Comparison of ENCODE assay signal across 19 cellular contexts in genomic region chr2:179966778-179967394, GRCh38.
"Had no signal": no experiment of that assay in that cellular context is flagged by ENCODE, and none has a peak within 500 bp of the region (broad histone marks: within the 10 kb centered on the region; RNA-seq: fewer than 3 reads in every experiment).

No MANE protein-coding gene starts in this region.

- H3K4me3 Mint-ChIP-seq: activated CD4-positive, alpha-beta memory T cell treated with anti-CD3 and anti-CD28 coated beads, Interleukin-2, amount 10 ng/mL, durations not matched to agents 7 days and 5 days; activated CD4-positive, alpha-beta T cell treated with anti-CD3 and anti-CD28 coated beads, Interleukin-2, amount 10 ng/mL, durations not matched to agents 24 days and 14 days; activated naive CD4-positive, alpha-beta T cell treated with anti-CD3 and anti-CD28 coated beads for 36 hours; activated naive CD8-positive, alpha-beta T cell treated with anti-CD3 and anti-CD28 coated beads, Interleukin-2, amount 10 ng/mL, durations not matched to agents 7 days and 5 days; effector memory CD8-positive, alpha-beta T cell; mesothelial cell of epicardium; naive thymus-derived CD8-positive, alpha-beta T cell had no signal

- ATAC-seq: activated CD4-positive, CD25-positive, alpha-beta regulatory T cell treated with anti-CD3 and anti-CD28 coated beads, Interleukin-2, amount 50 U/mL, for 24 hours; effector memory CD8-positive, alpha-beta T cell; naive thymus-derived CD8-positive, alpha-beta T cell; upper lobe of right lung had no signal

- H3K36me3 ChIP-seq: colonic mucosa had no signal

- H3K9me3 Mint-ChIP-seq: activated CD4-positive, alpha-beta memory T cell treated with anti-CD3 and anti-CD28 coated beads, Interleukin-2, amount 10 ng/mL, durations not matched to agents 7 days and 5 days; activated CD4-positive, alpha-beta T cell treated with anti-CD3 and anti-CD28 coated beads, Interleukin-2, amount 10 ng/mL, durations not matched to agents 24 days and 14 days; activated naive CD4-positive, alpha-beta T cell treated with anti-CD3 and anti-CD28 coated beads for 36 hours; activated naive CD8-positive, alpha-beta T cell treated with anti-CD3 and anti-CD28 coated beads, Interleukin-2, amount 10 ng/mL, durations not matched to agents 7 days and 5 days; effector memory CD8-positive, alpha-beta T cell; mesothelial cell of epicardium; naive thymus-derived CD8-positive, alpha-beta T cell had no signal

- H3K4me3 ChIP-seq: colonic mucosa, dorsolateral prefrontal cortex, esophagus squamous epithelium, left ventricle myocardium inferior, upper lobe of right lung had no signal

- H3K27me3 Mint-ChIP-seq: activated CD4-positive, alpha-beta memory T cell treated with anti-CD3 and anti-CD28 coated beads, Interleukin-2, amount 10 ng/mL, durations not matched to agents 7 days and 5 days; activated CD4-positive, alpha-beta T cell treated with anti-CD3 and anti-CD28 coated beads, Interleukin-2, amount 10 ng/mL, durations not matched to agents 24 days and 14 days; activated naive CD8-positive, alpha-beta T cell treated with anti-CD3 and anti-CD28 coated beads, Interleukin-2, amount 10 ng/mL, durations not matched to agents 7 days and 5 days; effector memory CD8-positive, alpha-beta T cell; naive thymus-derived CD8-positive, alpha-beta T cell; progenitor cell of endocrine pancreas had no signal

- H3K9me3 ChIP-seq: colonic mucosa, esophagus squamous epithelium, left ventricle myocardium inferior, upper lobe of right lung had no signal

- H3K4me1 ChIP-seq: colonic mucosa, esophagus squamous epithelium, left ventricle myocardium inferior, upper lobe of right lung had no signal

- H3K27me3 ChIP-seq: colonic mucosa, dorsolateral prefrontal cortex, esophagus squamous epithelium, upper lobe of right lung had no signal

- H3K27ac ChIP-seq: colonic mucosa, dorsolateral prefrontal cortex, esophagus squamous epithelium, left ventricle myocardium inferior, upper lobe of right lung had no signal

- DNase-seq: activated CD4-positive, alpha-beta memory T cell treated with anti-CD3 and anti-CD28 coated beads, Interleukin-2, amount 10 ng/mL, durations not matched to agents 7 days and 5 days; activated CD4-positive, alpha-beta T cell treated with anti-CD3 and anti-CD28 coated beads, Interleukin-2, amount 10 ng/mL, durations not matched to agents 24 days and 14 days; activated effector memory CD4-positive, alpha-beta T cell treated with Interleukin-2 at 50 U/mL for 16 hours; activated naive CD4-positive, alpha-beta T cell treated with anti-CD3 and anti-CD28 coated beads for 36 hours; activated naive CD8-positive, alpha-beta T cell treated with anti-CD3 and anti-CD28 coated beads, Interleukin-2, amount 10 ng/mL, durations not matched to agents 7 days and 5 days; amygdala; colonic mucosa; dorsolateral prefrontal cortex; effector memory CD8-positive, alpha-beta T cell; esophagus squamous epithelium; left ventricle myocardium inferior; naive thymus-derived CD8-positive, alpha-beta T cell; stimulated activated CD4-positive, alpha-beta T cell treated with anti-CD3 and anti-CD28 coated beads, Interleukin-2, amount 100 ng/mL, for 48 hours; stimulated activated naive CD4-positive, alpha-beta T cell; T-helper 2 cell; upper lobe of right lung had no signal

- H3K27ac Mint-ChIP-seq: activated CD4-positive, alpha-beta memory T cell treated with anti-CD3 and anti-CD28 coated beads, Interleukin-2, amount 10 ng/mL, durations not matched to agents 7 days and 5 days; activated CD4-positive, alpha-beta T cell treated with anti-CD3 and anti-CD28 coated beads, Interleukin-2, amount 10 ng/mL, durations not matched to agents 24 days and 14 days; activated naive CD4-positive, alpha-beta T cell treated with anti-CD3 and anti-CD28 coated beads for 36 hours; activated naive CD8-positive, alpha-beta T cell treated with anti-CD3 and anti-CD28 coated beads, Interleukin-2, amount 10 ng/mL, durations not matched to agents 7 days and 5 days; mesothelial cell of epicardium; progenitor cell of endocrine pancreas had no signal
